Comparison of ENCODE assay signal across 20 cellular contexts in the genomic region with DNA sequence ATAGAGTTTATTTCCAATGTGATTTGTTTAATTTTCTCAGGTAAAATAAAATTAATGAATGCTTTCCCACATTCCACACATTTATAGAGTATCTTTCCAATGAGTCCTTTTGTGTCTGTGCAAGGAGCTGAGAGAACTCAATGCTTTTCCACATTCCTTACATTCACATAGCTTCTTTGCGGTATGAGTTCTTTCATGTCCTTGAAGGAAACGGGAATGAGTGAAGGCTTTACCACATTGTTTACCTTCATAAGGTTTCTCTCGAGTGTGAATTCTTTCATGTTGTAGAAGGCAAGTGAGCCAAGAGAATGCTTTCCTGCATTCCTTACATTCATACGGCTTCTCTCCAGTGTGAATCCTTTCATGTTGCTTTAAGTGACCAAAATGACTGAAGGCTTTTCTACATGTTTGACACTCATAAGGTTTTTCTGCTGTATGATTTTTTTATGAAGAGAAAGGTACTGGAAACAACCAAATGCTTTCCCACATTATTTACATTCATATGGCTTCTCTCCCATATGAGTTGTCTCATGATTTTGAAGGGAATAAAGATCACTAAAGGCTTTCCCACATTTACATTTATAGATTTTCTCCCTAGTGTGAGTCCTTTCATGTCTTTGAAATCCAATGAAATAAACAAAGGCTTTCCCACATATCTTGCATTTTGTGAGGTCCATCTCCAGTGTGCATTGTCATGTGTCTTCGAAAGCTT. TPM values are rescaled to one million over a fixed set of nuclear protein-coding genes. Genes with fewer than 3 reads are reported as not detected.
A peak's percentile ranks its signal among the peaks of the same experiment; 100 is the strongest.
DNase-seq lines count a peak whose midpoint lies in the region; ATAC-seq, FAIRE-seq and TF ChIP-seq lines count a peak whose summit lies in the region.
"Had no signal": no experiment of that assay in that cellular context is flagged by ENCODE, and none has a peak within 500 bp of the region (broad histone marks: within the 10 kb centered on the region; RNA-seq: fewer than 3 reads in every experiment).

No MANE protein-coding gene starts in this region.

- H3K18ac ChIP-seq in mesendoderm (ENCODE audit: low read length): no peak overlapping the region

- no peak overlapping the region for H2BK120ac ChIP-seq in mesendoderm (ENCODE audit: low read depth, low read length)

- no peak for TF ChIP-seq EP300 in K562 (IDR thresholded peaks at IDR 0.05; ENCODE audit: low read length)

- H3K9ac ChIP-seq in HCT116 (ENCODE audit: low read length) (no peak overlapping the region), K562 (ENCODE audit: insufficient read depth in 1 of 2, low read depth in 2 of 2, low read length in 2 of 2) (no peak overlapping the region), mesendoderm (ENCODE audit: low read length) (no peak overlapping the region)
- H3K9ac ChIP-seq: BLaER1 treated with 17β-estradiol and CSF1 and Interleukin-3, amounts not matched to agents 10 nM and 100 nM had no signal

- H3K4ac ChIP-seq in mesendoderm (ENCODE audit: low read depth, low read length): no peak overlapping the region

- intact Hi-C loops in HCT116 (cut with micrococcal nuclease): no loop called here
- intact Hi-C loops in Panc1 (cut with micrococcal nuclease; ENCODE audit: unreplicated experiment): no loop called here
- intact Hi-C loops in K562 (cut with micrococcal nuclease): loop anchor here (10.0 kb wide), 1 partner anchor 105 kb away; a partner anchor contains a TSS

- no peaks in the 10 kb centered on the region for H3K79me2 ChIP-seq in HCT116 (ENCODE audit: insufficient read depth, low read length)
- no peaks in the 10 kb centered on the region for H3K79me2 ChIP-seq in K562 (ENCODE audit: control insufficient read depth, insufficient read depth, low read length)
- no peaks in the 10 kb centered on the region for H3K79me2 ChIP-seq in mesendoderm (ENCODE audit: control insufficient read depth, insufficient read depth, low read length)

- H3K79me1 ChIP-seq in mesendoderm (ENCODE audit: low read length): no peaks in the 10 kb centered on the region

- no peak overlapping the region for H4K8ac ChIP-seq in mesendoderm (ENCODE audit: low read depth, low read length)

- POLR2A ChIA-PET in HCT116 (lab: Charles Lee) (no interaction called here), Panc1 (lab: Charles Lee) (interaction anchor here (0.6 kb wide), 1 partner anchor 332 kb away, joined by 4 read pairs; no protein-coding TSS in a partner anchor), K562 (lab: Yijun Ruan, JAX) (no interaction called here)

- H3K4me3 ChIP-seq in HCT116 (replicated peaks in 1 of 2; ENCODE audit: low read depth in 1 of 2, low read length in 2 of 2): no peak overlapping the region
- no peak overlapping the region for H3K4me3 ChIP-seq in Panc1 (ENCODE audit: low read depth in 2 of 2, low read length in 2 of 2)
- no peak overlapping the region for H3K4me3 ChIP-seq in K562
- no peak overlapping the region for H3K4me3 ChIP-seq in mesendoderm (ENCODE audit: low read length)
- no peak overlapping the region for H3K4me3 ChIP-seq in foreskin fibroblast (ENCODE audit: low read depth in 1 of 2, low read length in 2 of 2)

- H4K5ac ChIP-seq in mesendoderm (ENCODE audit: low read length): no peak overlapping the region

- DNase-seq in HCT116 (ENCODE audit: low read depth, low spot score) (no peak), Panc1 (ENCODE audit: low read depth, low spot score) (no peak), K562 (ENCODE audit: extremely low read depth in 1 of 4, low spot score in 3 of 4) (no peak), mesendoderm (peak; percentile 18), foreskin fibroblast (no peak), hepatic stellate cell (ENCODE audit: low spot score) (no peak), GM20000 (ENCODE audit: low spot score) (no peak)
- DNase-seq: Calu3; CD8-positive, alpha-beta T cell; DMS79 treated with DMSO at 0.1 percent for 48 hours; GF-D8; GOT3; H9; IMR-90; KG1 had no signal

- RAD21 ChIA-PET in HCT116 (lab: Charles Lee; ENCODE audit: low non-redundant PET in 1 of 2, low total read pairs in 2 of 2, uncharacterized antibody in 2 of 2, unreplicated experiment in 2 of 2): no interaction called here

- in situ Hi-C loops in Panc1 (cut with HindIII; ENCODE audit: low pct_unique_long_range_greater_than_20kb, low sequenced_read_pairs) (no loop called here), K562 (cut with MboI) (no loop called here)

- no peak for FAIRE-seq in K562 (lab: Jason Lieb, UNC)
- FAIRE-seq: GM19239, HTR-8/SVneo had no signal

- TF ChIP-seq CTCF in HCT116 (IDR thresholded peaks at IDR 0.05 in 2 of 3, conservative IDR thresholded peaks at IDR 0.05 in 1 of 3; ENCODE audit: borderline replicate concordance in 1 of 3, insufficient read depth in 1 of 3, low read depth in 2 of 3, low read length in 2 of 3) (no peak), Panc1 (IDR thresholded peaks at IDR 0.05) (no peak), K562 (IDR thresholded peaks at IDR 0.05 in 2 of 3, conservative IDR thresholded peaks at IDR 0.05 in 1 of 3; ENCODE audit: insufficient read depth in 2 of 3, low read depth in 1 of 3, low read length in 3 of 3) (no peak), foreskin fibroblast (IDR thresholded peaks at IDR 0.05; ENCODE audit: low read depth, low read length) (no peak), GM20000 (IDR thresholded peaks at IDR 0.05; ENCODE audit: extremely low read depth, missing control alignments) (no peak)

- TF ChIP-seq POLR2A in HCT116 (IDR thresholded peaks at IDR 0.05; ENCODE audit: borderline replicate concordance, extremely low read depth, insufficient read depth, insufficient read length) (no peak), K562 (conservative IDR thresholded peaks at IDR 0.05) (no peak)

- no peak overlapping the region for H2AFZ ChIP-seq in HCT116 (ENCODE audit: low read depth, low read length, poor library complexity, severe bottlenecking)
- no peak overlapping the region for H2AFZ ChIP-seq in K562 (ENCODE audit: low read depth, low read length)

- H3K4me1 ChIP-seq in HCT116 (ENCODE audit: control insufficient read depth in 1 of 2, insufficient read depth in 2 of 2, low read length in 2 of 2): no peaks in the 10 kb centered on the region
- no peaks in the 10 kb centered on the region for H3K4me1 ChIP-seq in Panc1 (ENCODE audit: control insufficient read depth, insufficient read depth, low read length)
- H3K4me1 ChIP-seq in K562 (replicated peaks in 1 of 2; ENCODE audit: control insufficient read depth in 2 of 2, insufficient read depth in 2 of 2, low read length in 2 of 2): no peaks in the 10 kb centered on the region
- no peaks in the 10 kb centered on the region for H3K4me1 ChIP-seq in mesendoderm (ENCODE audit: control insufficient read depth, low read depth, low read length)
- H3K4me1 ChIP-seq: BLaER1 treated with 17β-estradiol and CSF1 and Interleukin-3, amounts not matched to agents 10 nM and 100 nM had no signal

- no peak for ATAC-seq in HCT116
- no peak for ATAC-seq in Panc1
- ATAC-seq in K562: no peak
- ATAC-seq in GM18907 (IDR thresholded peaks at IDR 0.05; ENCODE audit: unreplicated experiment): no peak
- ATAC-seq: CD8-positive, alpha-beta T cell had no signal

- no peaks in the 10 kb centered on the region for H3K9me2 ChIP-seq in HCT116 (ENCODE audit: insufficient read depth)

- H3K36me3 ChIP-seq in HCT116 (ENCODE audit: control insufficient read depth in 1 of 2, insufficient read depth in 2 of 2, low read length in 2 of 2) (no peaks in the 10 kb centered on the region), Panc1 (ENCODE audit: control insufficient read depth, insufficient read depth, low read length) (no peaks in the 10 kb centered on the region), K562 (ENCODE audit: control insufficient read depth, insufficient read depth, low read length) (no peaks in the 10 kb centered on the region), mesendoderm (ENCODE audit: control insufficient read depth, insufficient read depth, low read length) (no peaks in the 10 kb centered on the region)

- no peak overlapping the region for H3K56ac ChIP-seq in mesendoderm (ENCODE audit: low read length)

- H3K9me3 ChIP-seq in HCT116 (ENCODE audit: control insufficient read depth in 1 of 2, insufficient read depth in 1 of 2, low read depth in 1 of 2, low read length in 2 of 2): peaks cover 15% of the 10 kb centered on the region in 2 experiments; a peak in 2 of 4 replicates
- peaks cover 24% of the 10 kb centered on the region; the same call in 1 of the 2 replicates for H3K9me3 ChIP-seq in Panc1 (ENCODE audit: control insufficient read depth, insufficient read depth, low read depth, low read length)
- H3K9me3 ChIP-seq in K562 (replicated peaks; ENCODE audit: control insufficient read depth, insufficient read depth, low read depth, low read length): peaks cover 7% of the 10 kb centered on the region

- no peak overlapping the region for H3K27ac ChIP-seq in HCT116 (ENCODE audit: low read depth, low read length)
- H3K27ac ChIP-seq in Panc1 (ENCODE audit: low read length): no peak overlapping the region
- no peak overlapping the region for H3K27ac ChIP-seq in K562 (ENCODE audit: extremely low read depth, low read depth, low read length)
- no peak overlapping the region for H3K27ac ChIP-seq in mesendoderm (ENCODE audit: low read depth, low read length)
- H3K27ac ChIP-seq: BLaER1 treated with 17β-estradiol and CSF1 and Interleukin-3, amounts not matched to agents 10 nM and 100 nM had no signal

- TF ChIP-seq RAD21 in HCT116 (IDR thresholded peaks at IDR 0.05; ENCODE audit: low read depth) (no peak), K562 (CRISPR knock-in tag; conservative IDR thresholded peaks at IDR 0.05 in 1 of 2, IDR thresholded peaks at IDR 0.05 in 1 of 2) (no peak)

- H2BK5ac ChIP-seq in mesendoderm (ENCODE audit: low read length): no peak overlapping the region

- 14% methylated on average over 5 of the region's 5 CpGs for WGBS in K562 (ENCODE audit: insufficient coverage, low coverage, missing lambda C conversion rate)
- WGBS in mesendoderm (ENCODE audit: extremely low coverage, insufficient coverage, low lambda C conversion rate): no CpG with 5 or more reads among the region's 5 CpGs

- no peak overlapping the region for H3K4me2 ChIP-seq in HCT116 (ENCODE audit: low read length)
- H3K4me2 ChIP-seq in K562 (ENCODE audit: insufficient read depth, low read length): no peak overlapping the region
- H3K4me2 ChIP-seq in mesendoderm (ENCODE audit: low read length): no peak overlapping the region
- H3K4me2 ChIP-seq: BLaER1 treated with 17β-estradiol and CSF1 and Interleukin-3, amounts not matched to agents 10 nM and 100 nM had no signal

- no peaks in the 10 kb centered on the region for H3K27me3 ChIP-seq in HCT116 (ENCODE audit: insufficient read depth, low read length)
- no peaks in the 10 kb centered on the region for H3K27me3 ChIP-seq in Panc1 (ENCODE audit: control insufficient read depth, insufficient read depth, low read length)
- no peaks in the 10 kb centered on the region for H3K27me3 ChIP-seq in K562 (ENCODE audit: control insufficient read depth in 2 of 2, insufficient read depth in 2 of 2, low read length in 2 of 2)
- H3K27me3 ChIP-seq in mesendoderm (ENCODE audit: insufficient read depth, low read length, poor library complexity): no peaks in the 10 kb centered on the region
- H3K27me3 ChIP-seq: BLaER1 treated with 17β-estradiol and CSF1 and Interleukin-3, amounts not matched to agents 10 nM and 100 nM had no signal

- no peak overlapping the region for H2AK5ac ChIP-seq in mesendoderm (ENCODE audit: low read length)

- CTCF ChIA-PET in HCT116 (lab: Charles Lee) (no interaction called here), Panc1 (lab: Charles Lee) (no interaction called here), K562 (lab: Yijun Ruan, JAX; ENCODE audit: low intra/inter-chr PET ratio) (no interaction called here)

- H2BK15ac ChIP-seq in mesendoderm (replicated peaks; ENCODE audit: low read depth): no peak overlapping the region

- H3K9me1 ChIP-seq in K562 (ENCODE audit: control insufficient read depth, insufficient read depth, low read length): no peaks in the 10 kb centered on the region

- no TSS peak for BruUV-seq in HCT116 (replicated peaks; lab: Mats Ljungman, UMichigan)
- TSS peak; percentile 39 for BruUV-seq in Panc1 (replicated peaks; lab: Mats Ljungman, UMichigan)
- no TSS peak for BruUV-seq in K562 (replicated peaks; lab: Mats Ljungman, UMichigan)

- H3K23ac ChIP-seq in mesendoderm (ENCODE audit: low read length): no peak overlapping the region

- no peaks in the 10 kb centered on the region for H4K20me1 ChIP-seq in HCT116 (ENCODE audit: insufficient read depth)
- H4K20me1 ChIP-seq in K562 (replicated peaks; ENCODE audit: control insufficient read depth, insufficient read depth, low read length): no peaks in the 10 kb centered on the region
- H4K20me1 ChIP-seq: BLaER1 treated with 17β-estradiol and CSF1 and Interleukin-3, amounts not matched to agents 10 nM and 100 nM had no signal

RNA-seq across cellular contexts. Expression of a gene that starts 14.4 kb away (rescaled TPM):
- not detected for total RNA-seq in HCT116 (2021; ENCODE audit: unreplicated experiment)
- polyA plus RNA-seq in HCT116 (2012): not detected in 2 replicates
- 2.5 TPM for total RNA-seq in Panc1 (2021; ENCODE audit: unreplicated experiment)
- 0.62 TPM for polyA plus RNA-seq in Panc1 (2012; ENCODE audit: insufficient read length)
- total RNA-seq in K562 (2011; cell fraction: chromatin; rRNA removed; ENCODE audit: low replicate concordance): 5.8 and 20.6 TPM in 2 replicates
- 5.2 and 6.2 TPM in 2 replicates for total RNA-seq in K562 (2011; cell fraction: nucleolus; rRNA removed)
- total RNA-seq in K562 (2011; cell fraction: nucleoplasm; rRNA removed): 5.9 and 6.8 TPM in 2 replicates
- 3.9 and 5.2 TPM in 2 replicates for total RNA-seq in K562 (2014; rRNA removed)
- total RNA-seq in K562 (2014; rRNA removed; fragmentation: Illumina TruSeq; extraction: Trizol): 7.0 and 7.1 TPM in 2 replicates
- total RNA-seq in K562 (2015; rRNA removed; fragmentation: Illumina TruSeq; extraction: Trizol): 4.9 and 5.5 TPM in 2 replicates
- 3.4 and 4.1 TPM in 2 replicates for total RNA-seq in K562 (2021)
- polyA plus RNA-seq in K562 (2011; rRNA removed): 4.7 and 5.2 TPM in 2 replicates
- 0.39 and 1.4 TPM in 2 replicates for polyA plus RNA-seq in K562 (2011; cell fraction: cytosol; rRNA removed)
- 2.8 and 3.0 TPM in 2 replicates for polyA plus RNA-seq in K562 (2011; cell fraction: nucleus; rRNA removed)
- polyA plus RNA-seq in K562 (2012): 1.8 and 3.4 TPM in 2 replicates
- polyA plus RNA-seq in K562 (2014; fragmentation: Illumina TruSeq; extraction: Trizol): 2.5 TPM in 2 replicates
- 1 to 10 TPM; 3.1 to 5.5 TPM for polyA plus RNA-seq in K562 (2014; fragmentation: Nextera tagmentation; extraction: Ambion mirVana)
- 1.7 and 2.6 TPM in 2 replicates for polyA plus RNA-seq in K562 (2014; rRNA removed)
- 10.8 and 16.2 TPM in 2 replicates for polyA minus RNA-seq in K562 (2011; rRNA and poly(A)+ RNA removed)
- 1.8 and 4.4 TPM in 2 replicates for polyA minus RNA-seq in K562 (2011; cell fraction: cytosol; rRNA and poly(A)+ RNA removed)
- 1.2 and 3.6 TPM in 2 replicates for polyA minus RNA-seq in K562 (2011; cell fraction: nucleus; rRNA and poly(A)+ RNA removed)
- polyA plus RNA-seq in mesendoderm (2013, experiment 1 of 2): 0.46 TPM
- 0.43 TPM for polyA plus RNA-seq in mesendoderm (2013, experiment 2 of 2)

RNA-seq across cellular contexts. Expression of a gene that starts 21.2 kb away (rescaled TPM):
- total RNA-seq in HCT116 (2021; ENCODE audit: unreplicated experiment) (3.6 TPM), Panc1 (2021; ENCODE audit: unreplicated experiment) (4.5 TPM), K562 (2014; rRNA removed) (2.7 and 3.2 TPM in 2 replicates), K562 (2014; rRNA removed; fragmentation: Illumina TruSeq; extraction: Trizol) (4.6 TPM in 2 replicates), K562 (2015; rRNA removed; fragmentation: Illumina TruSeq; extraction: Trizol) (4.5 and 5.5 TPM in 2 replicates), K562 (2021) (2.9 and 3.6 TPM in 2 replicates)
- 1.0 and 1.4 TPM in 2 replicates for polyA plus RNA-seq in HCT116 (2012)
- polyA plus RNA-seq in Panc1 (2012; ENCODE audit: insufficient read length): 1.4 TPM
- total RNA-seq in K562 (2011; cell fraction: chromatin; rRNA removed; ENCODE audit: low replicate concordance): 5.8 and 13.9 TPM in 2 replicates
- total RNA-seq in K562 (2011; cell fraction: nucleolus; rRNA removed): 4.0 and 5.3 TPM in 2 replicates
- total RNA-seq in K562 (2011; cell fraction: nucleoplasm; rRNA removed): 7.4 and 10.2 TPM in 2 replicates
- polyA plus RNA-seq in K562 (2011; rRNA removed) (3.4 and 4.5 TPM in 2 replicates), K562 (2014; fragmentation: Illumina TruSeq; extraction: Trizol) (2.7 and 3.1 TPM in 2 replicates), K562 (2014; fragmentation: Nextera tagmentation; extraction: Ambion mirVana) (1 to 10 TPM in 1 of 2 experiments, under 1 TPM in 1; 0.63 to 2.2 TPM), K562 (2014; rRNA removed) (1.6 and 2.1 TPM in 2 replicates)
- 0.63 and 1.3 TPM in 2 replicates for polyA plus RNA-seq in K562 (2011; cell fraction: cytosol; rRNA removed)
- polyA plus RNA-seq in K562 (2011; cell fraction: nucleus; rRNA removed): 2.8 and 3.9 TPM in 2 replicates
- 2.2 and 3.1 TPM in 2 replicates for polyA plus RNA-seq in K562 (2012)
- 6.7 and 7.9 TPM in 2 replicates for polyA minus RNA-seq in K562 (2011; rRNA and poly(A)+ RNA removed)
- polyA minus RNA-seq in K562 (2011; cell fraction: cytosol; rRNA and poly(A)+ RNA removed): 1.3 and 2.5 TPM in 2 replicates
- polyA minus RNA-seq in K562 (2011; cell fraction: nucleus; rRNA and poly(A)+ RNA removed): 3.4 and 6.8 TPM in 2 replicates
- polyA plus RNA-seq in mesendoderm (2013, experiment 1 of 2): 1.4 TPM
- 1.3 TPM for polyA plus RNA-seq in mesendoderm (2013, experiment 2 of 2)

RNA-seq across cellular contexts. Expression of a gene that starts 46.5 kb away (rescaled TPM):
- total RNA-seq in HCT116 (2021; ENCODE audit: unreplicated experiment) (not detected), Panc1 (2021; ENCODE audit: unreplicated experiment) (2.2 TPM), K562 (2014; rRNA removed) (0.73 and 0.98 TPM in 2 replicates), K562 (2014; rRNA removed; fragmentation: Illumina TruSeq; extraction: Trizol) (1.2 and 1.3 TPM in 2 replicates), K562 (2015; rRNA removed; fragmentation: Illumina TruSeq; extraction: Trizol) (1.6 and 1.7 TPM in 2 replicates), K562 (2021) (0.69 and 1.5 TPM in 2 replicates)
- not detected in 2 replicates for polyA plus RNA-seq in HCT116 (2012)
- polyA plus RNA-seq in Panc1 (2012; ENCODE audit: insufficient read length): 1.8 TPM
- total RNA-seq in K562 (2011; cell fraction: chromatin; rRNA removed; ENCODE audit: low replicate concordance): 1.1 and 1.6 TPM in 2 replicates
- 0.50 and 0.92 TPM in 2 replicates for total RNA-seq in K562 (2011; cell fraction: nucleolus; rRNA removed)
- total RNA-seq in K562 (2011; cell fraction: nucleoplasm; rRNA removed): 0.31 and 0.66 TPM in 2 replicates
- polyA plus RNA-seq in K562 (2011; rRNA removed) (0.57 and 0.67 TPM in 2 replicates), K562 (2014; fragmentation: Illumina TruSeq; extraction: Trizol) (1.1 and 1.3 TPM in 2 replicates), K562 (2014; fragmentation: Nextera tagmentation; extraction: Ambion mirVana) (under 1 TPM; 0.37 to 0.74 TPM), K562 (2014; rRNA removed) (1.00 and 2.9 TPM in 2 replicates)
- 0.15 and 0.34 TPM in 2 replicates for polyA plus RNA-seq in K562 (2011; cell fraction: cytosol; rRNA removed)
- 0.23 and 0.34 TPM in 2 replicates for polyA plus RNA-seq in K562 (2011; cell fraction: nucleus; rRNA removed)
- 1.3 TPM in 2 replicates for polyA plus RNA-seq in K562 (2012)
- 1.0 and 1.3 TPM in 2 replicates for polyA minus RNA-seq in K562 (2011; rRNA and poly(A)+ RNA removed)
- polyA minus RNA-seq in K562 (2011; cell fraction: cytosol; rRNA and poly(A)+ RNA removed): not detected in 2 replicates
- 0.54 and 1.3 TPM in 2 replicates for polyA minus RNA-seq in K562 (2011; cell fraction: nucleus; rRNA and poly(A)+ RNA removed)
- 1.0 TPM for polyA plus RNA-seq in mesendoderm (2013, experiment 1 of 2)
- polyA plus RNA-seq in mesendoderm (2013, experiment 2 of 2): 0.91 TPM
- total RNA-seq: A172 had no signal
